Comparison of ENCODE assay signal across 19 cellular contexts in the genomic region with DNA sequence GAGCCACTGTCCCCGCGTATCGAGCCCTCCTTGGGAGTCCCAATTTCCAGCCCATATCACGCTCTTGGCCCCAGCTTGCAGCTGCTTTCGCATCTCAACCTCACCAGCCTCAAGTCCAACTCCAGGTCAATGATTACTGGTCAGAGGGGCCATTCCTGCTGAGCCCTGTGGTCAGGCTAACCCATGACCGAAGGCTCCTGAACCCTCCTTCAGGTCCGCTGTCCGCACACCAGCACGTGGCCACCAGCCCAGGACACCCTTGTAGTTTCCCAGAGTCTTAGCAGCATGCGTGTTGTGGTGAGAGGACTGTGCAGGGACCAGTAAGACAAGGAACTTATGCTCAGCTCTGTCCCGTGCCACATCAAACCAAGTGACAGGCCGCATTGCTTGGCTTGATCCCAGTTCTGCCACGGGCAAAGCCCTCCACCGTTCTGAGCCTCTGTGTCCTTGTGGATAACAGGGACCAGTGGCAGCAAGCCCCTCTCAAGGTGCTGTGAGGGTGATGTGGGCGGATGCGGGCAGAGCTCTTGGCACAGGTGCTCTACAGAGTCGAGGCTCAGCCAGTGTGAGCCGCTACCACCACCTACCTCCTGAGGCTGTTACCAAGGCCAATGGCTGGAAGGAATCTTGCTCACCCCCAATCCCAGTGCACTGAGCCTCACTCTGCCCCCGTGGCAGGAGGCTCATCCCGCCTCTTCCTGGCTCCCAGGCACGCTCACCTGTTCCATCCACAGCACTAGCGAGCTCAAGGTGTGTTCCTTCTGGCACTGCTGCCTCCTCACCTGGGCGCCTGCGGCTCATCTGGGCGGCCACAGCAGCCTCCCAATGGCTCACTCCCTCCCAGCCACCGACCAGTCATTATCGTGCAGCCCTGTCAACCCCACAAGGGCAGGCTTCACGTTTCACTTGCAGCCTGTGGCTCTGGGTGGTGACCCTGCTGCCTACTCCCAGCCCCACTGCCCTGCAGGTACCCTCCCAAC. TPM values are rescaled to one million over a fixed set of nuclear protein-coding genes. Genes with fewer than 3 reads are reported as not detected.
"Had no signal": no experiment of that assay in that cellular context is flagged by ENCODE, and none has a peak within 500 bp of the region (broad histone marks: within the 10 kb centered on the region; RNA-seq: fewer than 3 reads in every experiment).

No MANE protein-coding gene starts in this region.

- H3K4me1 ChIP-seq: heart left ventricle, right lobe of liver, suprapubic skin had no signal

- H3K9me3 ChIP-seq: heart left ventricle, right lobe of liver, suprapubic skin had no signal

- H3K36me3 Mint-ChIP-seq: type B pancreatic cell had no signal

- H3K27ac Mint-ChIP-seq: activated CD8-positive, alpha-beta T cell treated with anti-CD3 and anti-CD28 coated beads for 36 hours; T-helper 1 cell treated with Interleukin-12 subunit alpha and Interleukin-12 subunit beta and Interleukin-4 antibody, amounts not matched to agents 30 μg/mL and 1 μg/mL, for 36 hours; type B pancreatic cell had no signal

- H3K27me3 Mint-ChIP-seq: activated CD8-positive, alpha-beta T cell treated with anti-CD3 and anti-CD28 coated beads for 36 hours; type B pancreatic cell had no signal

- H3K27me3 ChIP-seq: right lobe of liver had no signal

- H3K36me3 ChIP-seq: heart left ventricle, right lobe of liver, suprapubic skin had no signal

- ATAC-seq: activated CD8-positive, alpha-beta T cell treated with anti-CD3 and anti-CD28 coated beads for 36 hours; heart left ventricle; left lobe of liver; right lobe of liver; SK-N-SH treated with all-trans-retinoic acid at 6 μM for 48 hours; stimulated activated naive CD8-positive, alpha-beta T cell treated with anti-CD3 and anti-CD28 coated beads, Interleukin-15, Interleukin-2, amounts not matched to agents 100 U/mL and 50 U/mL, for 24 hours had no signal

- H3K4me3 Mint-ChIP-seq: activated CD8-positive, alpha-beta T cell treated with anti-CD3 and anti-CD28 coated beads for 36 hours; T-helper 1 cell treated with Interleukin-12 subunit alpha and Interleukin-12 subunit beta and Interleukin-4 antibody, amounts not matched to agents 30 μg/mL and 1 μg/mL, for 36 hours; type B pancreatic cell had no signal

- H3K9me3 Mint-ChIP-seq: activated CD8-positive, alpha-beta T cell treated with anti-CD3 and anti-CD28 coated beads for 36 hours; T-helper 1 cell treated with Interleukin-12 subunit alpha and Interleukin-12 subunit beta and Interleukin-4 antibody, amounts not matched to agents 30 μg/mL and 1 μg/mL, for 36 hours had no signal

- DNase-seq: activated CD4-positive, alpha-beta T cell treated with anti-CD3 and anti-CD28 coated beads for 4 hours; activated CD8-positive, alpha-beta T cell treated with anti-CD3 and anti-CD28 coated beads for 36 hours; activated naive CD4-positive, alpha-beta T cell treated with Interleukin-2 at 50 U/mL for 16 hours; caudate nucleus; effector CD4-positive, alpha-beta T cell; foreskin melanocyte; stimulated activated CD4-positive, alpha-beta T cell treated with anti-CD3 and anti-CD28 coated beads, Interleukin-12 subunit alpha, Interleukin-12 subunit beta, amount 100 ng/mL, for 4 hours; stimulated activated CD4-positive, alpha-beta T cell treated with anti-CD3 and anti-CD28 coated beads, Interleukin-2, amount 100 ng/mL, for 48 hours; stimulated activated CD8-positive, alpha-beta memory T cell treated with anti-CD3 and anti-CD28 coated beads, Interleukin-4, amount 100 ng/mL, for 48 hours; stimulated activated naive CD8-positive, alpha-beta T cell treated with anti-CD3 and anti-CD28 coated beads, Interleukin-15, Interleukin-2, amounts not matched to agents 100 U/mL and 50 U/mL, for 24 hours had no signal

- H3K27ac ChIP-seq: coronary artery, heart left ventricle, right lobe of liver, suprapubic skin had no signal

- H3K4me3 ChIP-seq: coronary artery, heart left ventricle, right lobe of liver, suprapubic skin had no signal

RNA-seq across cellular contexts. Expression of a gene that starts 20.4 kb away (rescaled TPM):
- total RNA-seq: activated CD8-positive, alpha-beta T cell treated with anti-CD3 and anti-CD28 coated beads for 36 hours; heart left ventricle; left lobe of liver; mesenteric fat pad; right lobe of liver had no signal

RNA-seq across cellular contexts. Expression of a gene that starts 31.7 kb away (rescaled TPM):
- total RNA-seq: activated CD8-positive, alpha-beta T cell treated with anti-CD3 and anti-CD28 coated beads for 36 hours; heart left ventricle; left lobe of liver; mesenteric fat pad; right lobe of liver had no signal

RNA-seq across cellular contexts. Expression of a gene that starts 39.0 kb away (rescaled TPM):
- total RNA-seq: activated CD8-positive, alpha-beta T cell treated with anti-CD3 and anti-CD28 coated beads for 36 hours; heart left ventricle; left lobe of liver; mesenteric fat pad; right lobe of liver had no signal

RNA-seq across cellular contexts. Expression of a gene that starts 53.9 kb away (rescaled TPM):
- total RNA-seq: activated CD8-positive, alpha-beta T cell treated with anti-CD3 and anti-CD28 coated beads for 36 hours; heart left ventricle; left lobe of liver; mesenteric fat pad; right lobe of liver had no signal
